ENCODE assay signal across 1 cellular context in the genomic region with DNA sequence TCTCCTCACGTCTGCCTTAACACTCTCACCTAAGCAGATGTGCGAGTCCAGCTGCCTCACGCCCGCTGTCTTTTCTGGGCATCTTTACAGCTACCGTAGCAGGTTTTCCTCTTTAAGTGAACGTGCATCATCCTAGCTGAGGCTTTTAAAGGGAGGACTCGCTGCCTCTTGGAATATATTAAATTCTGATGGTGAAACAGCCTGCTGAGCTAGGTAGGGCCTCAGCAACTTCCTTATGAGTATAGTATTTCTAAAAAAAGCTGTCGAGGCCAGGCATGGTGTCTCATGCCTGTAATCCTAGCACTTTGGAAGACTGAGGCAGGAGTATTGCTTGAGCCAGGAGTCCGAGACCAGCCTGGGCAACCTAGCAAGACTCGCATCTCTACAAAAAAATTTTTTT.
TF ChIP-seq lines count a peak whose summit lies in the region.

No MANE protein-coding gene starts in this region.

TF ChIP-seq in HepG2, 621 proteins besides CTCF, POLR2A, EP300 and RAD21:
- no peak for TF ChIP-seq ARNT (IDR thresholded peaks at IDR 0.05)
- no peak for TF ChIP-seq PRDM15 (CRISPR knock-in tag; IDR thresholded peaks at IDR 0.05)
- no peak for TF ChIP-seq SRSF9 (IDR thresholded peaks at IDR 0.05; ENCODE audit: borderline replicate concordance, insufficient read depth, low read depth, low read length, poor library complexity, severe bottlenecking)
- TF ChIP-seq GATA4 (IDR thresholded peaks at IDR 0.05; ENCODE audit: borderline replicate concordance, low read depth) = no peak
- TF ChIP-seq ZNF75D (CRISPR knock-in tag; IDR thresholded peaks at IDR 0.05; ENCODE audit: borderline replicate concordance) = no peak
- no peak for TF ChIP-seq ELF4 (CRISPR knock-in tag; IDR thresholded peaks at IDR 0.05; ENCODE audit: borderline replicate concordance)
- TF ChIP-seq ASH2L (IDR thresholded peaks at IDR 0.05; ENCODE audit: insufficient read length, low read depth, low read length) = no peak
- no peak for TF ChIP-seq ZNF574 (CRISPR knock-in tag; IDR thresholded peaks at IDR 0.05)
- TF ChIP-seq ZNF878 (CRISPR knock-in tag; IDR thresholded peaks at IDR 0.05) = no peak
- TF ChIP-seq, protein P1, sequence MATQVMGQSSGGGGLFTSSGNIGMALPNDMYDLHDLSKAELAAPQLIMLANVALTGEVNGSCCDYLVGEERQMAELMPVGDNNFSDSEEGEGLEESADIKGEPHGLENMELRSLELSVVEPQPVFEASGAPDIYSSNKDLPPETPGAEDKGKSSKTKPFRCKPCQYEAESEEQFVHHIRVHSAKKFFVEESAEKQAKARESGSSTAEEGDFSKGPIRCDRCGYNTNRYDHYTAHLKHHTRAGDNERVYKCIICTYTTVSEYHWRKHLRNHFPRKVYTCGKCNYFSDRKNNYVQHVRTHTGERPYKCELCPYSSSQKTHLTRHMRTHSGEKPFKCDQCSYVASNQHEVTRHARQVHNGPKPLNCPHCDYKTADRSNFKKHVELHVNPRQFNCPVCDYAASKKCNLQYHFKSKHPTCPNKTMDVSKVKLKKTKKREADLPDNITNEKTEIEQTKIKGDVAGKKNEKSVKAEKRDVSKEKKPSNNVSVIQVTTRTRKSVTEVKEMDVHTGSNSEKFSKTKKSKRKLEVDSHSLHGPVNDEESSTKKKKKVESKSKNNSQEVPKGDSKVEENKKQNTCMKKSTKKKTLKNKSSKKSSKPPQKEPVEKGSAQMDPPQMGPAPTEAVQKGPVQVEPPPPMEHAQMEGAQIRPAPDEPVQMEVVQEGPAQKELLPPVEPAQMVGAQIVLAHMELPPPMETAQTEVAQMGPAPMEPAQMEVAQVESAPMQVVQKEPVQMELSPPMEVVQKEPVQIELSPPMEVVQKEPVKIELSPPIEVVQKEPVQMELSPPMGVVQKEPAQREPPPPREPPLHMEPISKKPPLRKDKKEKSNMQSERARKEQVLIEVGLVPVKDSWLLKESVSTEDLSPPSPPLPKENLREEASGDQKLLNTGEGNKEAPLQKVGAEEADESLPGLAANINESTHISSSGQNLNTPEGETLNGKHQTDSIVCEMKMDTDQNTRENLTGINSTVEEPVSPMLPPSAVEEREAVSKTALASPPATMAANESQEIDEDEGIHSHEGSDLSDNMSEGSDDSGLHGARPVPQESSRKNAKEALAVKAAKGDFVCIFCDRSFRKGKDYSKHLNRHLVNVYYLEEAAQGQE (IDR thresholded peaks at IDR 0.05; ENCODE audit: borderline replicate concordance in 1 of 2, low read depth in 1 of 2, low read length in 2 of 2) = no peak
- TF ChIP-seq, protein P2, sequence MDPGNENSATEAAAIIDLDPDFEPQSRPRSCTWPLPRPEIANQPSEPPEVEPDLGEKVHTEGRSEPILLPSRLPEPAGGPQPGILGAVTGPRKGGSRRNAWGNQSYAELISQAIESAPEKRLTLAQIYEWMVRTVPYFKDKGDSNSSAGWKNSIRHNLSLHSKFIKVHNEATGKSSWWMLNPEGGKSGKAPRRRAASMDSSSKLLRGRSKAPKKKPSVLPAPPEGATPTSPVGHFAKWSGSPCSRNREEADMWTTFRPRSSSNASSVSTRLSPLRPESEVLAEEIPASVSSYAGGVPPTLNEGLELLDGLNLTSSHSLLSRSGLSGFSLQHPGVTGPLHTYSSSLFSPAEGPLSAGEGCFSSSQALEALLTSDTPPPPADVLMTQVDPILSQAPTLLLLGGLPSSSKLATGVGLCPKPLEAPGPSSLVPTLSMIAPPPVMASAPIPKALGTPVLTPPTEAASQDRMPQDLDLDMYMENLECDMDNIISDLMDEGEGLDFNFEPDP (CRISPR knock-in tag; conservative IDR thresholded peaks at IDR 0.05) = no peak
- TF ChIP-seq ZNF547 (CRISPR knock-in tag; IDR thresholded peaks at IDR 0.05) = no peak
- TF ChIP-seq RAD51 (IDR thresholded peaks at IDR 0.05; ENCODE audit: borderline replicate concordance) = no peak
- TF ChIP-seq SALL2 (CRISPR knock-in tag; IDR thresholded peaks at IDR 0.05) = no peak
- TF ChIP-seq ZFP41 (CRISPR knock-in tag; IDR thresholded peaks at IDR 0.05; ENCODE audit: borderline replicate concordance) = no peak
- TF ChIP-seq ONECUT2 (CRISPR knock-in tag; IDR thresholded peaks at IDR 0.05) = no peak
- no peak for TF ChIP-seq NCOA5 (CRISPR knock-in tag; IDR thresholded peaks at IDR 0.05)
- TF ChIP-seq RBM22 (optimal IDR thresholded peaks at IDR 0.05; ENCODE audit: low read length) = no peak
- TF ChIP-seq ZBTB49 (CRISPR knock-in tag; IDR thresholded peaks at IDR 0.05; ENCODE audit: borderline replicate concordance) = no peak
- no peak for TF ChIP-seq MZF1 (CRISPR knock-in tag; IDR thresholded peaks at IDR 0.05; ENCODE audit: borderline replicate concordance)
TF ChIP-seq in HepG2: peak in this region for 0.
